13 cellular contexts compared by ENCODE assay signal in the genomic region with DNA sequence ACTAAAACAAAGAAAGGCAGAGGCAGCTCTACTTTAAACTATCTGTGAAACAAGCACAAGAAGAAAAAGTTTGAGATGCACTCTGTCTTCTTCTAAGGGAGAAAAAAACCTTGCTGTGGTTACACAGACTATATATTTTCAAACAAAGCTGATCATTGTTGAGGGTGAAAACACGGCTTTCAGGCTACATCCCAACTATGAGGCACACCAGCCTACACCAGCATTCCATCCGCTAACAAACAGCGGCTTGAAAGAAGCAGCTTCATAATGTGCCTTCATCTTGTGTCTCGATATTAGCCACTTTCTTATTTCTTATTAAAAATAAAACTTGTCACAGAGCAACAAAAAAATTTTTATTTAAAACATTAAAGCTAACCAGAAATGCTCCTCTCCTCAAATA.
DNase-seq lines count a peak whose midpoint lies in the region; ATAC-seq and TF ChIP-seq lines count a peak whose summit lies in the region.
"Had no signal": no experiment of that assay in that cellular context is flagged by ENCODE, and none has a peak within 500 bp of the region (broad histone marks: within the 10 kb centered on the region; RNA-seq: fewer than 3 reads in every experiment).

No MANE protein-coding gene starts in this region.

- H2AFZ ChIP-seq in mammary epithelial cell (ENCODE audit: low read depth, low read length) (peak overlapping the region; percentile 80), GM23248 (no peak overlapping the region)

- H3K9me2 ChIP-seq in GM23248 (ENCODE audit: insufficient read depth), result no peaks in the 10 kb centered on the region

- H3K4me3 ChIP-seq in mammary epithelial cell (replicated peaks in 1 of 3; ENCODE audit: insufficient read depth in 1 of 3, low read depth in 2 of 3, low read length in 3 of 3) (peak overlapping the region; percentile 14 to 52 (median 35)), testis (no peak overlapping the region), GM23248 (no peak overlapping the region)
- H3K4me3 ChIP-seq: vagina had no signal

- H3K36me3 ChIP-seq in mammary epithelial cell (ENCODE audit: insufficient read depth, low read length) (no peaks in the 10 kb centered on the region), testis (ENCODE audit: low read depth, missing control alignments) (no peaks in the 10 kb centered on the region), GM23248 (ENCODE audit: low read depth) (no peaks in the 10 kb centered on the region)
- H3K36me3 ChIP-seq: vagina had no signal

- WGBS in mammary epithelial cell (ENCODE audit: low coverage, missing lambda C conversion rate), result 7% methylated on average over 4 of the region's 4 CpGs
- WGBS in testis, 2 donors, result 36 to 50% methylated on average over 4 of the region's 4 CpGs
- WGBS in GM23248 (ENCODE audit: low coverage in 1 of 2, low lambda C conversion rate in 2 of 2, missing lambda C conversion rate in 2 of 2), 2 experiments, result 95 to 99% methylated on average over 4 of the region's 4 CpGs

- dilution Hi-C loops in mammary epithelial cell (cut with HindIII; ENCODE audit: low sequenced_read_pairs), result loop anchor here (5.0 kb wide), 1 partner anchor 70 kb away; no protein-coding TSS in a partner anchor

- H4K20me1 ChIP-seq in mammary epithelial cell (ENCODE audit: insufficient read depth, low read length) (no peaks in the 10 kb centered on the region), GM23248 (ENCODE audit: insufficient read depth) (no peaks in the 10 kb centered on the region)

- H3K79me2 ChIP-seq in mammary epithelial cell (ENCODE audit: insufficient read depth, low read length) (peaks cover 39% of the 10 kb centered on the region), GM23248 (ENCODE audit: insufficient read depth) (no peaks in the 10 kb centered on the region; the same call in 1 of the 2 replicates)

- peaks cover 44% of the 10 kb centered on the region for H3K4me1 Mint-ChIP-seq in CD4-positive, alpha-beta T cell (ENCODE audit: low read depth)

- no peak for TF ChIP-seq POLR2A in testis (IDR thresholded peaks at IDR 0.05)

- H3K27ac ChIP-seq in mammary epithelial cell (ENCODE audit: insufficient read depth, low read depth, low read length), result peak overlapping the region; percentile 56
- H3K27ac ChIP-seq in testis, result peak overlapping the region; percentile 27 to 64
- H3K27ac ChIP-seq in CD4-positive, alpha-beta T cell (ENCODE audit: low read depth, low read length), result no peak overlapping the region
- H3K27ac ChIP-seq in GM23248, result no peak overlapping the region
- H3K27ac ChIP-seq: vagina had no signal

- H3K4me1 ChIP-seq in mammary epithelial cell (ENCODE audit: insufficient read depth, low read length), result peaks cover 24% of the 10 kb centered on the region
- peaks cover 7% of the 10 kb centered on the region for H3K4me1 ChIP-seq in testis
- H3K4me1 ChIP-seq in GM23248 (ENCODE audit: insufficient read depth), result no peaks in the 10 kb centered on the region

- H3K36me3 Mint-ChIP-seq in CD4-positive, alpha-beta T cell (ENCODE audit: low read depth), result no peaks in the 10 kb centered on the region

- CTCF ChIA-PET in mammary epithelial cell (lab: Charles Lee; ENCODE audit: low non-redundant PET), result interaction anchor here (0.6 to 0.7 kb wide), 3 partner anchors 15 to 225 kb away, joined by 3 to 6 read pairs (median 6); no protein-coding TSS in a partner anchor
- CTCF ChIA-PET in CD4-positive, alpha-beta T cell (lab: Charles Lee), result interaction anchor here (2.0 kb wide), 1 partner anchor 9 kb away, joined by 5 read pairs; no protein-coding TSS in a partner anchor

- in situ Hi-C loops in mammary epithelial cell (cut with MboI; ENCODE audit: low sequenced_read_pairs in 2 of 2), result no loop called here
- in situ Hi-C loops in GM23248 (cut with MboI), result no loop called here

- H3K27me3 ChIP-seq in mammary epithelial cell (ENCODE audit: insufficient read depth, low read length), result no peaks in the 10 kb centered on the region
- no peaks in the 10 kb centered on the region for H3K27me3 ChIP-seq in testis
- H3K27me3 ChIP-seq in CD4-positive, alpha-beta T cell (ENCODE audit: control insufficient read depth, insufficient read depth, low read length), result no peaks in the 10 kb centered on the region
- H3K27me3 ChIP-seq in GM23248 (replicated peaks; ENCODE audit: insufficient read depth), result no peaks in the 10 kb centered on the region
- H3K27me3 ChIP-seq: vagina had no signal

- POLR2A ChIA-PET in CD4-positive, alpha-beta T cell (lab: Charles Lee), result interaction anchor here (1.5 kb wide), 1 partner anchor 37 kb away, joined by 4 read pairs; no protein-coding TSS in a partner anchor

- H3K27me3 Mint-ChIP-seq in CD4-positive, alpha-beta T cell, result no peaks in the 10 kb centered on the region

- H3K9me3 ChIP-seq in mammary epithelial cell (replicated peaks; ENCODE audit: insufficient read depth, low read length) (no peaks in the 10 kb centered on the region), testis (no peaks in the 10 kb centered on the region), GM23248 (ENCODE audit: low read depth) (no peaks in the 10 kb centered on the region)
- H3K9me3 ChIP-seq in CD4-positive, alpha-beta T cell (ENCODE audit: control insufficient read depth, low read length), result no peaks in the 10 kb centered on the region
- H3K9me3 ChIP-seq: vagina had no signal

- no peaks in the 10 kb centered on the region for H3F3A ChIP-seq in GM23248 (ENCODE audit: insufficient read depth)

- no peaks in the 10 kb centered on the region for H3K9me3 Mint-ChIP-seq in CD4-positive, alpha-beta T cell

- H3K4me2 ChIP-seq in mammary epithelial cell (ENCODE audit: insufficient read depth, low read depth, low read length) (peak overlapping the region; percentile 95), GM23248 (ENCODE audit: unreplicated experiment) (no peak overlapping the region)

- TF ChIP-seq CTCF in mammary epithelial cell (conservative IDR thresholded peaks at IDR 0.05 in 1 of 2, IDR thresholded peaks at IDR 0.05 in 1 of 2; ENCODE audit: extremely low read depth in 1 of 2, insufficient read depth in 1 of 2, low read depth in 1 of 2, low read length in 2 of 2) (no peak), testis (IDR thresholded peaks at IDR 0.05) (no peak)
- TF ChIP-seq CTCF in CD4-positive, alpha-beta T cell (IDR thresholded peaks at IDR 0.05), result no peak

- intact Hi-C loops in Right ventricle myocardium inferior (cut with DNase I) (loop anchor here (5.0 kb wide), 1 partner anchor 75 kb away; no protein-coding TSS in a partner anchor), cardiac septum (cut with DNase I) (no loop called here), mammary epithelial cell (cut with micrococcal nuclease) (loop anchor here (1.0 to 5.0 kb wide), 2 partner anchors 79 to 225 kb away; a partner anchor contains a TSS), testis (cut with DNase I; ENCODE audit: low total_unique reads) (loop anchor here (10.0 kb wide), 1 partner anchor 82 kb away; a partner anchor contains a TSS)
- intact Hi-C loops in CD4-positive, alpha-beta T cell (cut with DNase I, micrococcal nuclease), result loop anchor here (2.0 to 5.0 kb wide), 2 partner anchors 70 to 80 kb away; no protein-coding TSS in a partner anchor

- DNase-seq in Right ventricle myocardium inferior (ENCODE audit: missing footprints), result no peak
- no peak for DNase-seq in cardiac septum (ENCODE audit: low spot score)
- peak; percentile 64 for DNase-seq in mammary epithelial cell
- peak; percentile 71 for DNase-seq in islet precursor cell
- peak; percentile 46 for DNase-seq in testis
- no peak for DNase-seq in CD4-positive, alpha-beta T cell
- no peak for DNase-seq in NAMALWA (ENCODE audit: low spot score)
- DNase-seq in GM23248, result no peak
- DNase-seq: ACHN; glutamatergic neuron; NCI-H510A treated with DMSO at 0.1 percent for 48 hours; stimulated activated CD8-positive, alpha-beta memory T cell treated with anti-CD3 and anti-CD28 coated beads, Interleukin-4, amount 100 ng/mL, for 48 hours had no signal

- ATAC-seq in Right ventricle myocardium inferior, result peak; percentile 53
- no peak for ATAC-seq in CD4-positive, alpha-beta T cell (ENCODE audit: poor library complexity)

- no TSS peak for BruUV-seq in mammary epithelial cell (replicated peaks; lab: Mats Ljungman, UMichigan)

- peak overlapping the region; percentile 66 for H3K9ac ChIP-seq in mammary epithelial cell (ENCODE audit: insufficient read depth, low read length)
- no peak overlapping the region for H3K9ac ChIP-seq in GM23248

- no peak overlapping the region for H3K27ac Mint-ChIP-seq in CD4-positive, alpha-beta T cell

- H3K4me3 Mint-ChIP-seq in CD4-positive, alpha-beta T cell, result no peak overlapping the region

Comparison
In these comparisons a context has a peak if more than half of its experiments do, and no peak if none do; other contexts are left out.
1. DNase-seq: peak in mammary epithelial cell (single experiment), islet precursor cell (single experiment) and testis (single experiment); none in Right ventricle myocardium inferior (single experiment), cardiac septum (single experiment), CD4-positive, alpha-beta T cell (0 of 10), NAMALWA (single experiment) and GM23248 (single experiment).
2. H3K27ac ChIP-seq: peak in mammary epithelial cell (single experiment) and testis (2 of 2); none in CD4-positive, alpha-beta T cell (single experiment) and GM23248 (single experiment).
3. H3K4me3 ChIP-seq: peak in mammary epithelial cell (3 of 3); none in testis (0 of 2) and GM23248 (single experiment).